Comparison of ENCODE assay signal across 1 cellular context in the genomic region with DNA sequence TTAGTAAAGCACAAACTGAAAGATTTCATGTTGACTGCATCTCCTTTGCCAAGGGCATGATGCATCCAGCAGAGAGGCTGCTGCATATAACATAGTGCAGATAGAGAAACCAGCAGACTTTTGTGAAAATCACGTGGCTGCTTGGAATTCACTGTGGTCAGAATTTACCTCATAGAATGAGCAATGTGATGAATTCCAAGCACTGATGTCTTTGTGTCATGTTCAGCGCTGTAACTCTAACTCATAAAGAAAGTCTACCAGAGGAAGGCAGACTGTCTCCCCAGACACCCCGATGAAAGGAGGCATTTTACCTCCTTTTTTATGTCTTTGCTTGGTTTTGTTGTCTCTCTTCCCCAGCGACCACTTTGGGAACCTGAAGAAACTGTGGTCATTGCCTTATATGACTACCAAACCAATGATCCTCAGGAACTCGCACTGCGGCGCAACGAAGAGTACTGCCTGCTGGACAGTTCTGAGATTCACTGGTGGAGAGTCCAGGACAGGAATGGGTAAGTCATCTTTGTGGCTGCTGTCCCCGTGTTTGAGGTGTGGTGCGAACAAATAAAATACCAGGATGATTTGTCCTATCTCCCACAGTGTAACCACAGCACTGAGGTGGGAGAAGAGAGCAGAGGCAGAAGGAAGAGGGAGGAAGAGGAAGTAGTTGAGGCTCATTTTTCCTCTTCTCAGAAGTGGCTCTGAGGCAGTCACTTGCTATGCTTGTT.
TF ChIP-seq lines count a peak whose summit lies in the region.

No MANE protein-coding gene starts in this region.

TF ChIP-seq in GM12878, 131 proteins besides CTCF, POLR2A, EP300 and RAD21 (continued from another document):
- TF ChIP-seq, protein P1, sequence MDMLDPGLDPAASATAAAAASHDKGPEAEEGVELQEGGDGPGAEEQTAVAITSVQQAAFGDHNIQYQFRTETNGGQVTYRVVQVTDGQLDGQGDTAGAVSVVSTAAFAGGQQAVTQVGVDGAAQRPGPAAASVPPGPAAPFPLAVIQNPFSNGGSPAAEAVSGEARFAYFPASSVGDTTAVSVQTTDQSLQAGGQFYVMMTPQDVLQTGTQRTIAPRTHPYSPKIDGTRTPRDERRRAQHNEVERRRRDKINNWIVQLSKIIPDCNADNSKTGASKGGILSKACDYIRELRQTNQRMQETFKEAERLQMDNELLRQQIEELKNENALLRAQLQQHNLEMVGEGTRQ (IDR thresholded peaks at IDR 0.05; ENCODE audit: borderline replicate concordance, low read depth, low read length), result no peak; the same call in 1 of the 2 replicates
- TF ChIP-seq KDM1A (IDR thresholded peaks at IDR 0.05; ENCODE audit: borderline replicate concordance), result no peak
- TF ChIP-seq, protein P2, sequence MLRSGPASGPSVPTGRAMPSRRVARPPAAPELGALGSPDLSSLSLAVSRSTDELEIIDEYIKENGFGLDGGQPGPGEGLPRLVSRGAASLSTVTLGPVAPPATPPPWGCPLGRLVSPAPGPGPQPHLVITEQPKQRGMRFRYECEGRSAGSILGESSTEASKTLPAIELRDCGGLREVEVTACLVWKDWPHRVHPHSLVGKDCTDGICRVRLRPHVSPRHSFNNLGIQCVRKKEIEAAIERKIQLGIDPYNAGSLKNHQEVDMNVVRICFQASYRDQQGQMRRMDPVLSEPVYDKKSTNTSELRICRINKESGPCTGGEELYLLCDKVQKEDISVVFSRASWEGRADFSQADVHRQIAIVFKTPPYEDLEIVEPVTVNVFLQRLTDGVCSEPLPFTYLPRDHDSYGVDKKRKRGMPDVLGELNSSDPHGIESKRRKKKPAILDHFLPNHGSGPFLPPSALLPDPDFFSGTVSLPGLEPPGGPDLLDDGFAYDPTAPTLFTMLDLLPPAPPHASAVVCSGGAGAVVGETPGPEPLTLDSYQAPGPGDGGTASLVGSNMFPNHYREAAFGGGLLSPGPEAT (IDR thresholded peaks at IDR 0.05; ENCODE audit: low read depth), result no peak
- TF ChIP-seq CREM (IDR thresholded peaks at IDR 0.05; ENCODE audit: low read depth), result peak; percentile 36; the same call in 1 of the 2 replicates
- TF ChIP-seq, protein P3, sequence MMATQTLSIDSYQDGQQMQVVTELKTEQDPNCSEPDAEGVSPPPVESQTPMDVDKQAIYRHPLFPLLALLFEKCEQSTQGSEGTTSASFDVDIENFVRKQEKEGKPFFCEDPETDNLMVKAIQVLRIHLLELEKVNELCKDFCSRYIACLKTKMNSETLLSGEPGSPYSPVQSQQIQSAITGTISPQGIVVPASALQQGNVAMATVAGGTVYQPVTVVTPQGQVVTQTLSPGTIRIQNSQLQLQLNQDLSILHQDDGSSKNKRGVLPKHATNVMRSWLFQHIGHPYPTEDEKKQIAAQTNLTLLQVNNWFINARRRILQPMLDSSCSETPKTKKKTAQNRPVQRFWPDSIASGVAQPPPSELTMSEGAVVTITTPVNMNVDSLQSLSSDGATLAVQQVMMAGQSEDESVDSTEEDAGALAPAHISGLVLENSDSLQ (IDR thresholded peaks at IDR 0.05), result no peak
- TF ChIP-seq SREBF2 (IDR thresholded peaks at IDR 0.05; ENCODE audit: low read length), result no peak
- TF ChIP-seq, protein P4, sequence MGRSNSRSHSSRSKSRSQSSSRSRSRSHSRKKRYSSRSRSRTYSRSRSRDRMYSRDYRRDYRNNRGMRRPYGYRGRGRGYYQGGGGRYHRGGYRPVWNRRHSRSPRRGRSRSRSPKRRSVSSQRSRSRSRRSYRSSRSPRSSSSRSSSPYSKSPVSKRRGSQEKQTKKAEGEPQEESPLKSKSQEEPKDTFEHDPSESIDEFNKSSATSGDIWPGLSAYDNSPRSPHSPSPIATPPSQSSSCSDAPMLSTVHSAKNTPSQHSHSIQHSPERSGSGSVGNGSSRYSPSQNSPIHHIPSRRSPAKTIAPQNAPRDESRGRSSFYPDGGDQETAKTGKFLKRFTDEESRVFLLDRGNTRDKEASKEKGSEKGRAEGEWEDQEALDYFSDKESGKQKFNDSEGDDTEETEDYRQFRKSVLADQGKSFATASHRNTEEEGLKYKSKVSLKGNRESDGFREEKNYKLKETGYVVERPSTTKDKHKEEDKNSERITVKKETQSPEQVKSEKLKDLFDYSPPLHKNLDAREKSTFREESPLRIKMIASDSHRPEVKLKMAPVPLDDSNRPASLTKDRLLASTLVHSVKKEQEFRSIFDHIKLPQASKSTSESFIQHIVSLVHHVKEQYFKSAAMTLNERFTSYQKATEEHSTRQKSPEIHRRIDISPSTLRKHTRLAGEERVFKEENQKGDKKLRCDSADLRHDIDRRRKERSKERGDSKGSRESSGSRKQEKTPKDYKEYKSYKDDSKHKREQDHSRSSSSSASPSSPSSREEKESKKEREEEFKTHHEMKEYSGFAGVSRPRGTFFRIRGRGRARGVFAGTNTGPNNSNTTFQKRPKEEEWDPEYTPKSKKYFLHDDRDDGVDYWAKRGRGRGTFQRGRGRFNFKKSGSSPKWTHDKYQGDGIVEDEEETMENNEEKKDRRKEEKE (IDR thresholded peaks at IDR 0.05), result no peak
- TF ChIP-seq NR2C1 (IDR thresholded peaks at IDR 0.05), result no peak
- no peak for TF ChIP-seq HDAC6 (IDR thresholded peaks at IDR 0.05; ENCODE audit: unreplicated experiment)
- TF ChIP-seq TCF7 (IDR thresholded peaks at IDR 0.05; ENCODE audit: borderline replicate concordance), result no peak
- TF ChIP-seq MEF2B (IDR thresholded peaks at IDR 0.05; ENCODE audit: partially characterized antibody, poor library complexity, severe bottlenecking), result no peak
- TF ChIP-seq, protein P5, sequence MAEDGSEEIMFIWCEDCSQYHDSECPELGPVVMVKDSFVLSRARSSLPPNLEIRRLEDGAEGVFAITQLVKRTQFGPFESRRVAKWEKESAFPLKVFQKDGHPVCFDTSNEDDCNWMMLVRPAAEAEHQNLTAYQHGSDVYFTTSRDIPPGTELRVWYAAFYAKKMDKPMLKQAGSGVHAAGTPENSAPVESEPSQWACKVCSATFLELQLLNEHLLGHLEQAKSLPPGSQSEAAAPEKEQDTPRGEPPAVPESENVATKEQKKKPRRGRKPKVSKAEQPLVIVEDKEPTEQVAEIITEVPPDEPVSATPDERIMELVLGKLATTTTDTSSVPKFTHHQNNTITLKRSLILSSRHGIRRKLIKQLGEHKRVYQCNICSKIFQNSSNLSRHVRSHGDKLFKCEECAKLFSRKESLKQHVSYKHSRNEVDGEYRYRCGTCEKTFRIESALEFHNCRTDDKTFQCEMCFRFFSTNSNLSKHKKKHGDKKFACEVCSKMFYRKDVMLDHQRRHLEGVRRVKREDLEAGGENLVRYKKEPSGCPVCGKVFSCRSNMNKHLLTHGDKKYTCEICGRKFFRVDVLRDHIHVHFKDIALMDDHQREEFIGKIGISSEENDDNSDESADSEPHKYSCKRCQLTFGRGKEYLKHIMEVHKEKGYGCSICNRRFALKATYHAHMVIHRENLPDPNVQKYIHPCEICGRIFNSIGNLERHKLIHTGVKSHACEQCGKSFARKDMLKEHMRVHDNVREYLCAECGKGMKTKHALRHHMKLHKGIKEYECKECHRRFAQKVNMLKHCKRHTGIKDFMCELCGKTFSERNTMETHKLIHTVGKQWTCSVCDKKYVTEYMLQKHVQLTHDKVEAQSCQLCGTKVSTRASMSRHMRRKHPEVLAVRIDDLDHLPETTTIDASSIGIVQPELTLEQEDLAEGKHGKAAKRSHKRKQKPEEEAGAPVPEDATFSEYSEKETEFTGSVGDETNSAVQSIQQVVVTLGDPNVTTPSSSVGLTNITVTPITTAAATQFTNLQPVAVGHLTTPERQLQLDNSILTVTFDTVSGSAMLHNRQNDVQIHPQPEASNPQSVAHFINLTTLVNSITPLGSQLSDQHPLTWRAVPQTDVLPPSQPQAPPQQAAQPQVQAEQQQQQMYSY (CRISPR knock-in tag; IDR thresholded peaks at IDR 0.05), result no peak
- no peak for TF ChIP-seq HDAC2 (IDR thresholded peaks at IDR 0.05)
- TF ChIP-seq TCF12 (IDR thresholded peaks at IDR 0.05; ENCODE audit: low read depth, low read length), result no peak
- no peak for TF ChIP-seq CHD4 (IDR thresholded peaks at IDR 0.05)
- TF ChIP-seq MYB (IDR thresholded peaks at IDR 0.05; ENCODE audit: borderline replicate concordance, low read depth, low read length), result no peak
- no peak for TF ChIP-seq SUZ12 (IDR thresholded peaks at IDR 0.05; ENCODE audit: unreplicated experiment)
- TF ChIP-seq BHLHE40 (IDR thresholded peaks at IDR 0.05; ENCODE audit: borderline replicate concordance in 1 of 2, low read depth in 2 of 2, low read length in 1 of 2), result 0 out of 4 replicates have a peak, but pooled peaks of 1 of the 2 experiments have one; percentile 9
- TF ChIP-seq, protein P6, sequence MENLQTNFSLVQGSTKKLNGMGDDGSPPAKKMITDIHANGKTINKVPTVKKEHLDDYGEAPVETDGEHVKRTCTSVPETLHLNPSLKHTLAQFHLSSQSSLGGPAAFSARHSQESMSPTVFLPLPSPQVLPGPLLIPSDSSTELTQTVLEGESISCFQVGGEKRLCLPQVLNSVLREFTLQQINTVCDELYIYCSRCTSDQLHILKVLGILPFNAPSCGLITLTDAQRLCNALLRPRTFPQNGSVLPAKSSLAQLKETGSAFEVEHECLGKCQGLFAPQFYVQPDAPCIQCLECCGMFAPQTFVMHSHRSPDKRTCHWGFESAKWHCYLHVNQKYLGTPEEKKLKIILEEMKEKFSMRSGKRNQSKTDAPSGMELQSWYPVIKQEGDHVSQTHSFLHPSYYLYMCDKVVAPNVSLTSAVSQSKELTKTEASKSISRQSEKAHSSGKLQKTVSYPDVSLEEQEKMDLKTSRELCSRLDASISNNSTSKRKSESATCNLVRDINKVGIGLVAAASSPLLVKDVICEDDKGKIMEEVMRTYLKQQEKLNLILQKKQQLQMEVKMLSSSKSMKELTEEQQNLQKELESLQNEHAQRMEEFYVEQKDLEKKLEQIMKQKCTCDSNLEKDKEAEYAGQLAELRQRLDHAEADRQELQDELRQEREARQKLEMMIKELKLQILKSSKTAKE (IDR thresholded peaks at IDR 0.05; ENCODE audit: low read depth, poor library complexity, severe bottlenecking), result no peak
- TF ChIP-seq ZNF384 (IDR thresholded peaks at IDR 0.05; ENCODE audit: borderline replicate concordance, low read depth, low read length), result no peak
- TF ChIP-seq SMARCA5 (IDR thresholded peaks at IDR 0.05), result no peak
- no peak for TF ChIP-seq MYC (IDR thresholded peaks at IDR 0.05; ENCODE audit: insufficient read depth, insufficient read length, insufficient replicate concordance, low read length, severe bottlenecking)
- TF ChIP-seq JUNB (IDR thresholded peaks at IDR 0.05), result peak; percentile 67
- TF ChIP-seq, protein P7, sequence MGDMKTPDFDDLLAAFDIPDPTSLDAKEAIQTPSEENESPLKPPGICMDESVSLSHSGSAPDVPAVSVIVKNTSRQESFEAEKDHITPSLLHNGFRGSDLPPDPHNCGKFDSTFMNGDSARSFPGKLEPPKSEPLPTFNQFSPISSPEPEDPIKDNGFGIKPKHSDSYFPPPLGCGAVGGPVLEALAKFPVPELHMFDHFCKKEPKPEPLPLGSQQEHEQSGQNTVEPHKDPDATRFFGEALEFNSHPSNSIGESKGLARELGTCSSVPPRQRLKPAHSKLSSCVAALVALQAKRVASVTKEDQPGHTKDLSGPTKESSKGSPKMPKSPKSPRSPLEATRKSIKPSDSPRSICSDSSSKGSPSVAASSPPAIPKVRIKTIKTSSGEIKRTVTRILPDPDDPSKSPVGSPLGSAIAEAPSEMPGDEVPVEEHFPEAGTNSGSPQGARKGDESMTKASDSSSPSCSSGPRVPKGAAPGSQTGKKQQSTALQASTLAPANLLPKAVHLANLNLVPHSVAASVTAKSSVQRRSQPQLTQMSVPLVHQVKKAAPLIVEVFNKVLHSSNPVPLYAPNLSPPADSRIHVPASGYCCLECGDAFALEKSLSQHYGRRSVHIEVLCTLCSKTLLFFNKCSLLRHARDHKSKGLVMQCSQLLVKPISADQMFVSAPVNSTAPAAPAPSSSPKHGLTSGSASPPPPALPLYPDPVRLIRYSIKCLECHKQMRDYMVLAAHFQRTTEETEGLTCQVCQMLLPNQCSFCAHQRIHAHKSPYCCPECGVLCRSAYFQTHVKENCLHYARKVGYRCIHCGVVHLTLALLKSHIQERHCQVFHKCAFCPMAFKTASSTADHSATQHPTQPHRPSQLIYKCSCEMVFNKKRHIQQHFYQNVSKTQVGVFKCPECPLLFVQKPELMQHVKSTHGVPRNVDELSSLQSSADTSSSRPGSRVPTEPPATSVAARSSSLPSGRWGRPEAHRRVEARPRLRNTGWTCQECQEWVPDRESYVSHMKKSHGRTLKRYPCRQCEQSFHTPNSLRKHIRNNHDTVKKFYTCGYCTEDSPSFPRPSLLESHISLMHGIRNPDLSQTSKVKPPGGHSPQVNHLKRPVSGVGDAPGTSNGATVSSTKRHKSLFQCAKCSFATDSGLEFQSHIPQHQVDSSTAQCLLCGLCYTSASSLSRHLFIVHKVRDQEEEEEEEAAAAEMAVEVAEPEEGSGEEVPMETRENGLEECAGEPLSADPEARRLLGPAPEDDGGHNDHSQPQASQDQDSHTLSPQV (IDR thresholded peaks at IDR 0.05), result no peak
- no peak for TF ChIP-seq SPI1 (IDR thresholded peaks at IDR 0.05; ENCODE audit: borderline replicate concordance, insufficient read depth, low read depth, low read length)
- TF ChIP-seq, protein P8, sequence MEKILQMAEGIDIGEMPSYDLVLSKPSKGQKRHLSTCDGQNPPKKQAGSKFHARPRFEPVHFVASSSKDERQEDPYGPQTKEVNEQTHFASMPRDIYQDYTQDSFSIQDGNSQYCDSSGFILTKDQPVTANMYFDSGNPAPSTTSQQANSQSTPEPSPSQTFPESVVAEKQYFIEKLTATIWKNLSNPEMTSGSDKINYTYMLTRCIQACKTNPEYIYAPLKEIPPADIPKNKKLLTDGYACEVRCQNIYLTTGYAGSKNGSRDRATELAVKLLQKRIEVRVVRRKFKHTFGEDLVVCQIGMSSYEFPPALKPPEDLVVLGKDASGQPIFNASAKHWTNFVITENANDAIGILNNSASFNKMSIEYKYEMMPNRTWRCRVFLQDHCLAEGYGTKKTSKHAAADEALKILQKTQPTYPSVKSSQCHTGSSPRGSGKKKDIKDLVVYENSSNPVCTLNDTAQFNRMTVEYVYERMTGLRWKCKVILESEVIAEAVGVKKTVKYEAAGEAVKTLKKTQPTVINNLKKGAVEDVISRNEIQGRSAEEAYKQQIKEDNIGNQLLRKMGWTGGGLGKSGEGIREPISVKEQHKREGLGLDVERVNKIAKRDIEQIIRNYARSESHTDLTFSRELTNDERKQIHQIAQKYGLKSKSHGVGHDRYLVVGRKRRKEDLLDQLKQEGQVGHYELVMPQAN (conservative IDR thresholded peaks at IDR 0.05), result no peak
- no peak for TF ChIP-seq CBFB (IDR thresholded peaks at IDR 0.05; ENCODE audit: low read depth)
- no peak for TF ChIP-seq ATF7 (IDR thresholded peaks at IDR 0.05; ENCODE audit: low read depth)
- TF ChIP-seq IKZF2 (IDR thresholded peaks at IDR 0.05), result peak in 1 of 2 experiments; percentile 11; a peak in 2 of 4 replicates
- no peak for TF ChIP-seq ASH2L (IDR thresholded peaks at IDR 0.05; ENCODE audit: borderline replicate concordance, low read depth)
- TF ChIP-seq CREB1 (IDR thresholded peaks at IDR 0.05; ENCODE audit: low read depth), result peak; percentile 55; the same call in 1 of the 2 replicates
TF ChIP-seq in GM12878: peak in this region for 11.
